In the genomic region with DNA sequence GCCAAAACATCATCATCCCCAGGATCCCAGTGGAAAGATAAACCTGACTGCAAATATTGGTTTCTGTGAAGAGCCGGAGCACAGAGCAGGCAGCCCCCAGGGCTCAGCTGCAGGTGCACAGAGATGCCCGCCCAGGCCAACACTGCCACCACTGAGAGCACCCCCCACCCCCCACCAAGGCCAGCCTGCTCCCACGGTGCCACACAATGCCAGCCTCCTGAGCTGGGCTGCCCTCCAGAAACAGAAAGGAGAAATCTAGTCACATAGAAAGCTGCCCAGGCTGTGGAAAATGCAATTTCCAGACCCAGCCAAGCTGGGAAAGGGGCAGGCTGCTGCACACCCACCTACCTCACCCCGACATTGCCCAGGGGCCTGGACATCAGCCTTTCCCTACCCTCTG, we compare ENCODE assay signal across 22 cellular contexts.
"Had no signal": no experiment of that assay in that cellular context is flagged by ENCODE, and none has a peak within 500 bp of the region (broad histone marks: within the 10 kb centered on the region; RNA-seq: fewer than 3 reads in every experiment).

No MANE protein-coding gene starts in this region.

- H3K9me3 Mint-ChIP-seq: activated CD4-positive, alpha-beta memory T cell treated with anti-CD3 and anti-CD28 coated beads for 36 hours; activated CD4-positive, alpha-beta T cell treated with anti-CD3 and anti-CD28 coated beads, Interleukin-2, amount 10 ng/mL, durations not matched to agents 7 days and 5 days; activated naive CD4-positive, alpha-beta T cell treated with anti-CD3 and anti-CD28 coated beads for 36 hours; activated T-cell treated with anti-CD3 and anti-CD28 coated beads, Interleukin-2, amount 50 U/mL, for 4 hours; T-cell had no signal

- H3K4me3 Mint-ChIP-seq: activated CD4-positive, alpha-beta memory T cell treated with anti-CD3 and anti-CD28 coated beads for 36 hours; activated CD4-positive, alpha-beta T cell treated with anti-CD3 and anti-CD28 coated beads, Interleukin-2, amount 10 ng/mL, durations not matched to agents 7 days and 5 days; activated naive CD4-positive, alpha-beta T cell treated with anti-CD3 and anti-CD28 coated beads for 36 hours; activated naive CD8-positive, alpha-beta T cell; activated T-cell treated with anti-CD3 and anti-CD28 coated beads, Interleukin-2, amount 50 U/mL, for 4 hours; T-cell had no signal

- DNase-seq: activated CD4-positive, alpha-beta memory T cell treated with anti-CD3 and anti-CD28 coated beads for 36 hours; activated CD4-positive, alpha-beta T cell treated with anti-CD3 and anti-CD28 coated beads, Interleukin-2, amount 10 ng/mL, durations not matched to agents 7 days and 5 days; activated CD4-positive, CD25-positive, alpha-beta regulatory T cell; activated CD8-positive, alpha-beta memory T cell treated with anti-CD3 and anti-CD28 coated beads for 24 hours; activated effector memory CD4-positive, alpha-beta T cell treated with anti-CD3 and anti-CD28 coated beads, Interleukin-2, amount 50 U/mL, for 16 hours; activated naive CD4-positive, alpha-beta T cell treated with anti-CD3 and anti-CD28 coated beads for 36 hours; activated T-cell treated with anti-CD3 and anti-CD28 coated beads, Interleukin-2, amount 50 U/mL, for 4 hours; MG63; MV-4-11; NCI-H1105 treated with DMSO at 0.1 percent for 48 hours; NCI-H1930; NCI-H2171; NCI-H2227 treated with DMSO at 0.1 percent for 48 hours; NCI-H446 treated with DMSO at 0.1 percent for 48 hours; NCI-H524 treated with DMSO at 0.1 percent for 48 hours; NCI-H748 treated with DMSO at 0.1 percent for 48 hours; OCI-M1; RPMI8226; T-cell had no signal

- H3K27ac ChIP-seq: SK-N-MC, VCaP had no signal

- H3K27ac Mint-ChIP-seq: activated CD4-positive, alpha-beta memory T cell treated with anti-CD3 and anti-CD28 coated beads for 36 hours; activated CD4-positive, alpha-beta T cell treated with anti-CD3 and anti-CD28 coated beads, Interleukin-2, amount 10 ng/mL, durations not matched to agents 7 days and 5 days; activated naive CD4-positive, alpha-beta T cell treated with anti-CD3 and anti-CD28 coated beads for 36 hours; activated naive CD8-positive, alpha-beta T cell; T-cell had no signal

- H3K4me3 ChIP-seq: MG63, SK-N-MC had no signal

- H3K4me1 Mint-ChIP-seq: activated CD4-positive, alpha-beta T cell treated with anti-CD3 and anti-CD28 coated beads, Interleukin-2, amount 10 ng/mL, durations not matched to agents 7 days and 5 days; T-cell had no signal

- H3K27me3 Mint-ChIP-seq: activated naive CD8-positive, alpha-beta T cell had no signal

- H3K27me3 ChIP-seq: MG63 had no signal

- H3K36me3 Mint-ChIP-seq: activated CD4-positive, alpha-beta memory T cell treated with anti-CD3 and anti-CD28 coated beads for 36 hours; activated naive CD8-positive, alpha-beta T cell; T-cell had no signal

- H3K9me3 ChIP-seq: MG63 had no signal

- H3K36me3 ChIP-seq: MG63 had no signal
